Comparison of ENCODE assay signal across 8 cellular contexts in the genomic region with DNA sequence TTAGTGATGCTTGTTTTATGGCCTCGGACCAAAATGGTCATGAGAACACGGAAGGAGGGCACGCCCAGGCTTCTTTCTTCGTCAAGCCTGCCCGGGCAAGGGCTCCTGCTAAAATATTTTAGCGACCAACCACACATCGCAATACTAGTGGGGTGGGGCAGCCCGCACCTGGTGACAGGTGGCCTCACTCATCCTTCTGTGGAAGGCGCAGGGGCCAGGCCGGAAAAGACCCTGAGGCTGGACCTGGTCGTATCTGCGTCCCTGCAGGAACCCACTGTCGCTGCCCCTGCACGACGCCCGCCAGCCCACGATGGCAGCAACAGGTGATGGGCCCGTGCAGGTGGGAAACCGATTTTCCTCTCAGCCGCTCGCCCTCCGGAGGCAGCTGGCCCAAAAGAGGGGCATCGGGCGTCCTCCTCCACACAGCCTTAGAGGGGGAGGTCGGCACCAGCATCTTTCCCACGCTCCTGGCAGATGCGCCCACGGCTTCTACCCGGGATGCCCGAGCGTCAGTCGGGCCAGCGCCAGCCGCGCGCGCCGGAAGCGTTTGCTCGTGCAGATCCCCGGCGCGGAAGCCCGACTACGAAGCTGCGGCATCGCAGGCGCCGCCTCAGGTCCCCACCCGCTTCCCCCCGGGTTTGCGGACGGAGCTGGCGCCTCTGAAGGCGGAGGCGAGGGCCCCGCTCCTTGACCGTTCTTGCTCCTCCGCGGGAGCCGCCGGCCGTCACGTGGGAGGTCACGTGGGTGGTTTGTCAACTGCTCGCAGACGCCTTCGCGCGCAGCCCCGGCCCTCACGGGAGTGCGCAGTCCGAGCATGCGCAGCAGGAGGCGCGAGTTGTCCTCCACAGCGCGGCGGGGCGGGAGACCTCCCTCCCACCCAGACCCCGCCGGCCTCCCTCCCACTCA. TPM values are rescaled to one million over a fixed set of nuclear protein-coding genes. Genes with fewer than 3 reads are reported as not detected.
DNase-seq lines count a peak whose midpoint lies in the region; ATAC-seq and TF ChIP-seq lines count a peak whose summit lies in the region.

No MANE protein-coding gene starts in this region.

- peak; percentile 47 for ATAC-seq in GM21717 (IDR thresholded peaks at IDR 0.05; ENCODE audit: unreplicated experiment)
- peak; percentile 75 to 84 for ATAC-seq in natural killer cell treated with Interleukin-12 subunit alpha and Interleukin-12 subunit beta and Interleukin-15 and Interleukin-18, amount 100 ng/mL, for 72 hours
- peak; percentile 64 to 76 for ATAC-seq in stimulated activated naive B cell treated with anti-CD40 and anti-IgM and Interleukin-4, amounts not matched to agents 10 μg/mL and 1 μg/mL and 100 μg/mL, for 72 hours (replicated peaks)

- CTCF ChIA-PET in RWPE1 (lab: Yijun Ruan, JAX): interaction anchor here (1.1 kb wide), 1 partner anchor 32 kb away, joined by 4 read pairs; no protein-coding TSS in a partner anchor

- H3K4me3 ChIP-seq in fibroblast of pulmonary artery (replicated peaks; ENCODE audit: low read depth, low read length): peak overlapping the region; percentile 64

- TF ChIP-seq CTCF in RWPE1 (conservative IDR thresholded peaks at IDR 0.05; ENCODE audit: low read depth) (no peak), fibroblast of pulmonary artery (IDR thresholded peaks at IDR 0.05; ENCODE audit: low read length, missing control alignments) (no peak)

- H3K27me3 Mint-ChIP-seq in natural killer cell treated with Interleukin-12 subunit alpha and Interleukin-12 subunit beta and Interleukin-15 and Interleukin-18, amount 100 ng/mL, for 72 hours: no peaks in the 10 kb centered on the region
- H3K27me3 Mint-ChIP-seq in stimulated activated naive B cell treated with anti-CD40 and anti-IgM and Interleukin-4, amounts not matched to agents 10 μg/mL and 1 μg/mL and 100 μg/mL, for 72 hours: peaks cover 0 to 6% of the 10 kb centered on the region in 2 donors

- peak overlapping the region; percentile 86 for H3K4me3 Mint-ChIP-seq in natural killer cell treated with Interleukin-12 subunit alpha and Interleukin-12 subunit beta and Interleukin-15 and Interleukin-18, amount 100 ng/mL, for 72 hours
- H3K4me3 Mint-ChIP-seq in stimulated activated naive B cell treated with anti-CD40 and anti-IgM and Interleukin-4, amounts not matched to agents 10 μg/mL and 1 μg/mL and 100 μg/mL, for 72 hours: peak overlapping the region; percentile 74 to 88

- peak overlapping the region; percentile 98 for H3K27ac ChIP-seq in RWPE1

- no peaks in the 10 kb centered on the region for H3K9me3 Mint-ChIP-seq in natural killer cell treated with Interleukin-12 subunit alpha and Interleukin-12 subunit beta and Interleukin-15 and Interleukin-18, amount 100 ng/mL, for 72 hours
- H3K9me3 Mint-ChIP-seq in stimulated activated naive B cell treated with anti-CD40 and anti-IgM and Interleukin-4, amounts not matched to agents 10 μg/mL and 1 μg/mL and 100 μg/mL, for 72 hours: no peaks in the 10 kb centered on the region

- DNase-seq in DMS153 (lab: John Stamatoyannopoulos, UW): peak; percentile 79
- peak; percentile 87 for DNase-seq in LHCN-M2 (ENCODE audit: low read depth)
- DNase-seq in RWPE1 (ENCODE audit: low spot score): peak; percentile 90
- peak; percentile 83 for DNase-seq in activated effector memory CD4-positive, alpha-beta T cell treated with Interleukin-2 at 50 U/mL for 16 hours
- DNase-seq in fibroblast of pulmonary artery (ENCODE audit: low read depth): peak; percentile 94
- DNase-seq in natural killer cell treated with Interleukin-12 subunit alpha and Interleukin-12 subunit beta and Interleukin-15 and Interleukin-18, amount 100 ng/mL, for 72 hours (ENCODE audit: low spot score): peak; percentile 97
- peak; percentile 88 for DNase-seq in stimulated activated naive B cell treated with anti-CD40 and anti-IgM and Interleukin-4, amounts not matched to agents 10 μg/mL and 1 μg/mL and 100 μg/mL, for 72 hours

- peak overlapping the region in 1 of 2 donors; percentile 43 for H3K27ac Mint-ChIP-seq in natural killer cell treated with Interleukin-12 subunit alpha and Interleukin-12 subunit beta and Interleukin-15 and Interleukin-18, amount 100 ng/mL, for 72 hours
- peak overlapping the region; percentile 80 for H3K27ac Mint-ChIP-seq in stimulated activated naive B cell treated with anti-CD40 and anti-IgM and Interleukin-4, amounts not matched to agents 10 μg/mL and 1 μg/mL and 100 μg/mL, for 72 hours

- H3K36me3 Mint-ChIP-seq in natural killer cell treated with Interleukin-12 subunit alpha and Interleukin-12 subunit beta and Interleukin-15 and Interleukin-18, amount 100 ng/mL, for 72 hours: no peaks in the 10 kb centered on the region
- peaks cover 2 to 9% of the 10 kb centered on the region in 2 donors for H3K36me3 Mint-ChIP-seq in stimulated activated naive B cell treated with anti-CD40 and anti-IgM and Interleukin-4, amounts not matched to agents 10 μg/mL and 1 μg/mL and 100 μg/mL, for 72 hours

- POLR2A ChIA-PET in RWPE1 (lab: Yijun Ruan, JAX; ENCODE audit: low non-redundant PET): interaction anchor here (1.0 to 1.2 kb wide), 2 partner anchors 14 to 30 kb away, joined by 3 to 5 read pairs; no protein-coding TSS in a partner anchor

- peaks cover 24 to 28% of the 10 kb centered on the region in 2 donors for H3K4me1 Mint-ChIP-seq in natural killer cell treated with Interleukin-12 subunit alpha and Interleukin-12 subunit beta and Interleukin-15 and Interleukin-18, amount 100 ng/mL, for 72 hours (ENCODE audit: low read depth in 2 of 2)
- H3K4me1 Mint-ChIP-seq in stimulated activated naive B cell treated with anti-CD40 and anti-IgM and Interleukin-4, amounts not matched to agents 10 μg/mL and 1 μg/mL and 100 μg/mL, for 72 hours: peaks cover 23 to 41% of the 10 kb centered on the region in 2 donors

RNA-seq across cellular contexts. Expression of gene FOXK2, which starts 22.8 kb away (rescaled TPM):
- total RNA-seq in LHCN-M2 (2014; rRNA removed): 24.8 and 31.5 TPM in 2 replicates
- polyA plus RNA-seq in LHCN-M2 (2012): 22.7 TPM
- 100 to 1,000 TPM in 1 of 2 donors, 10 to 100 TPM in 1; 60.9 to 108 TPM for total RNA-seq in natural killer cell treated with Interleukin-12 subunit alpha and Interleukin-12 subunit beta and Interleukin-15 and Interleukin-18, amount 100 ng/mL, for 72 hours

RNA-seq across cellular contexts. Expression of gene NARF, which starts 38.2 kb away (rescaled TPM):
- total RNA-seq in LHCN-M2 (2014; rRNA removed): 62.7 and 62.8 TPM in 2 replicates
- 59.4 TPM for polyA plus RNA-seq in LHCN-M2 (2012)
- total RNA-seq in natural killer cell treated with Interleukin-12 subunit alpha and Interleukin-12 subunit beta and Interleukin-15 and Interleukin-18, amount 100 ng/mL, for 72 hours: 100 to 1,000 TPM; 217 to 295 TPM

RNA-seq across cellular contexts. Expression of gene CYBC1, which starts 46.2 kb away (rescaled TPM):
- total RNA-seq in LHCN-M2 (2014; rRNA removed): 83.5 and 107 TPM in 2 replicates
- polyA plus RNA-seq in LHCN-M2 (2012): 46.1 TPM
- total RNA-seq in natural killer cell treated with Interleukin-12 subunit alpha and Interleukin-12 subunit beta and Interleukin-15 and Interleukin-18, amount 100 ng/mL, for 72 hours: 100 to 1,000 TPM; 300 to 380 TPM

Comparison
In these comparisons a context has a peak if more than half of its experiments do, and no peak if none do; other contexts are left out.
1. Peak in every context shown above with its lines: DNase-seq, ATAC-seq, H3K4me3 ChIP-seq and H3K27ac ChIP-seq.